Comparison of ENCODE assay signal across 1 cellular context in the genomic region with DNA sequence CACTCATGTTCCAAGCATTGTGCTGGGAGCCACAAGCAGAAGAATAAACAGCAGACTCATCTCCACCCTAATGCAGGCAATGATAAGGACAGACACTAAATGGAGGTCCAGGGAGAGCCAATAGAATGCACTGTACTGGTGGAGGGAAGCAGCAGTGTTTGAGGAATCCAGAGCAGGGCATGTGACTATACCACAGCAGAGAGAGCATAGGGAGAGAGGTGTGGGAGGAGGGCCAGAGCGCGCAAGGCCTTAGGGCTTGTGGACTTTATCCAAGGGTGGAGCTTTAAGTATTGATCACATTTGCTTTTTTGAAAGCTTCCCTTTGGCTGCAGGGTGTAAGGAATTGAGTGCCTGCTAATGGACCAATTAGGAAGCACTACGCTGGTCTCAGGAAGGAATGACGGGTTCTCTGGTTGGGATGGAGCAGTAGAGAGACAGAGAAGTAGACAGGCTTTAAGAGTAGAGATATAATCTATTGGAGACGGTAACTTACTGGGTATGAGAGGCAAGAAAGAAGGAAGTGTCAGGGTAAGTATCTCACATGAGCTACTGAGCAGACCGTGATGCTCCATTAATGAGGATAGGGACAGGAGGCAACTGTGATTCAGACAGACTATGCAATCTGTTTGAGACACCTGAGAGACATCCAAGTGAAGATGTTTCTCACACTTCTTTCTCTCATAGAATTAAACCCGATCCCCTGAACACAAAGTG.
TF ChIP-seq lines count a peak whose summit lies in the region.

No MANE protein-coding gene starts in this region.

TF ChIP-seq in HepG2, 621 proteins besides CTCF, POLR2A, EP300 and RAD21 (continued from another document and continues in another):
- TF ChIP-seq, protein P1, sequence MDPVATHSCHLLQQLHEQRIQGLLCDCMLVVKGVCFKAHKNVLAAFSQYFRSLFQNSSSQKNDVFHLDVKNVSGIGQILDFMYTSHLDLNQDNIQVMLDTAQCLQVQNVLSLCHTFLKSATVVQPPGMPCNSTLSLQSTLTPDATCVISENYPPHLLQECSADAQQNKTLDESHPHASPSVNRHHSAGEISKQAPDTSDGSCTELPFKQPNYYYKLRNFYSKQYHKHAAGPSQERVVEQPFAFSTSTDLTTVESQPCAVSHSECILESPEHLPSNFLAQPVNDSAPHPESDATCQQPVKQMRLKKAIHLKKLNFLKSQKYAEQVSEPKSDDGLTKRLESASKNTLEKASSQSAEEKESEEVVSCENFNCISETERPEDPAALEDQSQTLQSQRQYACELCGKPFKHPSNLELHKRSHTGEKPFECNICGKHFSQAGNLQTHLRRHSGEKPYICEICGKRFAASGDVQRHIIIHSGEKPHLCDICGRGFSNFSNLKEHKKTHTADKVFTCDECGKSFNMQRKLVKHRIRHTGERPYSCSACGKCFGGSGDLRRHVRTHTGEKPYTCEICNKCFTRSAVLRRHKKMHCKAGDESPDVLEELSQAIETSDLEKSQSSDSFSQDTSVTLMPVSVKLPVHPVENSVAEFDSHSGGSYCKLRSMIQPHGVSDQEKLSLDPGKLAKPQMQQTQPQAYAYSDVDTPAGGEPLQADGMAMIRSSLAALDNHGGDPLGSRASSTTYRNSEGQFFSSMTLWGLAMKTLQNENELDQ (CRISPR knock-in tag; IDR thresholded peaks at IDR 0.05; ENCODE audit: borderline replicate concordance): no peak
- TF ChIP-seq ZNF432 (CRISPR knock-in tag; IDR thresholded peaks at IDR 0.05; ENCODE audit: borderline replicate concordance) (no peak), ZNF44 (CRISPR knock-in tag; IDR thresholded peaks at IDR 0.05) (no peak), FOXO1 (CRISPR knock-in tag; IDR thresholded peaks at IDR 0.05) (0 out of 2 replicates have a peak, but pooled peaks have one; percentile 10), ZNF552 (CRISPR knock-in tag; IDR thresholded peaks at IDR 0.05; ENCODE audit: borderline replicate concordance) (no peak), REL (CRISPR knock-in tag; conservative IDR thresholded peaks at IDR 0.05) (no peak), HMG20A (CRISPR knock-in tag; IDR thresholded peaks at IDR 0.05; ENCODE audit: borderline replicate concordance) (no peak), NR1H2 (CRISPR knock-in tag; IDR thresholded peaks at IDR 0.05; ENCODE audit: borderline replicate concordance, low read depth) (no peak), HOXA9 (CRISPR knock-in tag; IDR thresholded peaks at IDR 0.05; ENCODE audit: borderline replicate concordance) (no peak), ZNF225 (CRISPR knock-in tag; IDR thresholded peaks at IDR 0.05) (no peak), ZNF605 (CRISPR knock-in tag; IDR thresholded peaks at IDR 0.05) (peak; percentile 63; the same call in 1 of the 2 replicates), SRF (IDR thresholded peaks at IDR 0.05; ENCODE audit: low read depth, low read length) (no peak), ZNF138 (CRISPR knock-in tag; IDR thresholded peaks at IDR 0.05; ENCODE audit: low read depth) (no peak), ZNF616 (CRISPR knock-in tag; IDR thresholded peaks at IDR 0.05; ENCODE audit: low read depth) (no peak), ZNF468 (CRISPR knock-in tag; IDR thresholded peaks at IDR 0.05) (no peak), PAWR (CRISPR knock-in tag; IDR thresholded peaks at IDR 0.05; ENCODE audit: borderline replicate concordance) (no peak), KMT2B (CRISPR knock-in tag; IDR thresholded peaks at IDR 0.05) (peak; percentile 53; the same call in 1 of the 2 replicates), POLR2AphosphoS5 (IDR thresholded peaks at IDR 0.05; ENCODE audit: low read depth, low read length) (no peak), IRF2 (CRISPR knock-in tag; IDR thresholded peaks at IDR 0.05) (peak; percentile 76; the same call in 1 of the 2 replicates), ZNF337 (CRISPR knock-in tag; IDR thresholded peaks at IDR 0.05; ENCODE audit: borderline replicate concordance, low read depth) (peak; percentile 66; the same call in 1 of the 2 replicates), MTF1 (CRISPR knock-in tag; IDR thresholded peaks at IDR 0.05) (no peak), ZNF33A (CRISPR knock-in tag; IDR thresholded peaks at IDR 0.05; ENCODE audit: borderline replicate concordance) (no peak), ZNF367 (CRISPR knock-in tag; IDR thresholded peaks at IDR 0.05; ENCODE audit: borderline replicate concordance) (no peak), ADNP (CRISPR knock-in tag; IDR thresholded peaks at IDR 0.05) (no peak), ZNF3 (CRISPR knock-in tag; IDR thresholded peaks at IDR 0.05) (no peak), ZNF331 (CRISPR knock-in tag; IDR thresholded peaks at IDR 0.05) (peak; percentile 36; the same call in 1 of the 2 replicates), HNRNPLL (IDR thresholded peaks at IDR 0.05; ENCODE audit: low read depth, low read length, poor library complexity, severe bottlenecking) (no peak), NFIB (CRISPR knock-in tag; IDR thresholded peaks at IDR 0.05; ENCODE audit: borderline replicate concordance) (no peak), ZKSCAN8 (CRISPR knock-in tag; IDR thresholded peaks at IDR 0.05; ENCODE audit: borderline replicate concordance) (no peak), KDM4B (CRISPR knock-in tag; IDR thresholded peaks at IDR 0.05) (0 out of 2 replicates have a peak, but pooled peaks have one; percentile 44), SMAD3 (CRISPR knock-in tag; IDR thresholded peaks at IDR 0.05) (no peak)
- TF ChIP-seq, protein P2, sequence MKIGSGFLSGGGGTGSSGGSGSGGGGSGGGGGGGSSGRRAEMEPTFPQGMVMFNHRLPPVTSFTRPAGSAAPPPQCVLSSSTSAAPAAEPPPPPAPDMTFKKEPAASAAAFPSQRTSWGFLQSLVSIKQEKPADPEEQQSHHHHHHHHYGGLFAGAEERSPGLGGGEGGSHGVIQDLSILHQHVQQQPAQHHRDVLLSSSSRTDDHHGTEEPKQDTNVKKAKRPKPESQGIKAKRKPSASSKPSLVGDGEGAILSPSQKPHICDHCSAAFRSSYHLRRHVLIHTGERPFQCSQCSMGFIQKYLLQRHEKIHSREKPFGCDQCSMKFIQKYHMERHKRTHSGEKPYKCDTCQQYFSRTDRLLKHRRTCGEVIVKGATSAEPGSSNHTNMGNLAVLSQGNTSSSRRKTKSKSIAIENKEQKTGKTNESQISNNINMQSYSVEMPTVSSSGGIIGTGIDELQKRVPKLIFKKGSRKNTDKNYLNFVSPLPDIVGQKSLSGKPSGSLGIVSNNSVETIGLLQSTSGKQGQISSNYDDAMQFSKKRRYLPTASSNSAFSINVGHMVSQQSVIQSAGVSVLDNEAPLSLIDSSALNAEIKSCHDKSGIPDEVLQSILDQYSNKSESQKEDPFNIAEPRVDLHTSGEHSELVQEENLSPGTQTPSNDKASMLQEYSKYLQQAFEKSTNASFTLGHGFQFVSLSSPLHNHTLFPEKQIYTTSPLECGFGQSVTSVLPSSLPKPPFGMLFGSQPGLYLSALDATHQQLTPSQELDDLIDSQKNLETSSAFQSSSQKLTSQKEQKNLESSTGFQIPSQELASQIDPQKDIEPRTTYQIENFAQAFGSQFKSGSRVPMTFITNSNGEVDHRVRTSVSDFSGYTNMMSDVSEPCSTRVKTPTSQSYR (CRISPR knock-in tag; IDR thresholded peaks at IDR 0.05; ENCODE audit: borderline replicate concordance): peak; percentile 18; the same call in 1 of the 2 replicates
- TF ChIP-seq, protein P3, sequence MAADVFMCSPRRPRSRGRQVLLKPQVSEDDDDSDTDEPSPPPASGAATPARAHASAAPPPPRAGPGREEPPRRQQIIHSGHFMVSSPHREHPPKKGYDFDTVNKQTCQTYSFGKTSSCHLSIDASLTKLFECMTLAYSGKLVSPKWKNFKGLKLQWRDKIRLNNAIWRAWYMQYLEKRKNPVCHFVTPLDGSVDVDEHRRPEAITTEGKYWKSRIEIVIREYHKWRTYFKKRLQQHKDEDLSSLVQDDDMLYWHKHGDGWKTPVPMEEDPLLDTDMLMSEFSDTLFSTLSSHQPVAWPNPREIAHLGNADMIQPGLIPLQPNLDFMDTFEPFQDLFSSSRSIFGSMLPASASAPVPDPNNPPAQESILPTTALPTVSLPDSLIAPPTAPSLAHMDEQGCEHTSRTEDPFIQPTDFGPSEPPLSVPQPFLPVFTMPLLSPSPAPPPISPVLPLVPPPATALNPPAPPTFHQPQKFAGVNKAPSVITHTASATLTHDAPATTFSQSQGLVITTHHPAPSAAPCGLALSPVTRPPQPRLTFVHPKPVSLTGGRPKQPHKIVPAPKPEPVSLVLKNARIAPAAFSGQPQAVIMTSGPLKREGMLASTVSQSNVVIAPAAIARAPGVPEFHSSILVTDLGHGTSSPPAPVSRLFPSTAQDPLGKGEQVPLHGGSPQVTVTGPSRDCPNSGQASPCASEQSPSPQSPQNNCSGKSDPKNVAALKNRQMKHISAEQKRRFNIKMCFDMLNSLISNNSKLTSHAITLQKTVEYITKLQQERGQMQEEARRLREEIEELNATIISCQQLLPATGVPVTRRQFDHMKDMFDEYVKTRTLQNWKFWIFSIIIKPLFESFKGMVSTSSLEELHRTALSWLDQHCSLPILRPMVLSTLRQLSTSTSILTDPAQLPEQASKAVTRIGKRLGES (CRISPR knock-in tag; IDR thresholded peaks at IDR 0.05; ENCODE audit: borderline replicate concordance): no peak
- TF ChIP-seq, protein P4, sequence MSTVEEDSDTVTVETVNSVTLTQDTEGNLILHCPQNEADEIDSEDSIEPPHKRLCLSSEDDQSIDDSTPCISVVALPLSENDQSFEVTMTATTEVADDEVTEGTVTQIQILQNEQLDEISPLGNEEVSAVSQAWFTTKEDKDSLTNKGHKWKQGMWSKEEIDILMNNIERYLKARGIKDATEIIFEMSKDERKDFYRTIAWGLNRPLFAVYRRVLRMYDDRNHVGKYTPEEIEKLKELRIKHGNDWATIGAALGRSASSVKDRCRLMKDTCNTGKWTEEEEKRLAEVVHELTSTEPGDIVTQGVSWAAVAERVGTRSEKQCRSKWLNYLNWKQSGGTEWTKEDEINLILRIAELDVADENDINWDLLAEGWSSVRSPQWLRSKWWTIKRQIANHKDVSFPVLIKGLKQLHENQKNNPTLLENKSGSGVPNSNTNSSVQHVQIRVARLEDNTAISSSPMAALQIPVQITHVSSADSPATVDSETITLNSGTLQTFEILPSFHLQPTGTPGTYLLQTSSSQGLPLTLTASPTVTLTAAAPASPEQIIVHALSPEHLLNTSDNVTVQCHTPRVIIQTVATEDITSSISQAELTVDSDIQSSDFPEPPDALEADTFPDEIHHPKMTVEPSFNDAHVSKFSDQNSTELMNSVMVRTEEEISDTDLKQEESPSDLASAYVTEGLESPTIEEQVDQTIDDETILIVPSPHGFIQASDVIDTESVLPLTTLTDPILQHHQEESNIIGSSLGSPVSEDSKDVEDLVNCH (CRISPR knock-in tag; IDR thresholded peaks at IDR 0.05): no peak
- TF ChIP-seq, protein P5, sequence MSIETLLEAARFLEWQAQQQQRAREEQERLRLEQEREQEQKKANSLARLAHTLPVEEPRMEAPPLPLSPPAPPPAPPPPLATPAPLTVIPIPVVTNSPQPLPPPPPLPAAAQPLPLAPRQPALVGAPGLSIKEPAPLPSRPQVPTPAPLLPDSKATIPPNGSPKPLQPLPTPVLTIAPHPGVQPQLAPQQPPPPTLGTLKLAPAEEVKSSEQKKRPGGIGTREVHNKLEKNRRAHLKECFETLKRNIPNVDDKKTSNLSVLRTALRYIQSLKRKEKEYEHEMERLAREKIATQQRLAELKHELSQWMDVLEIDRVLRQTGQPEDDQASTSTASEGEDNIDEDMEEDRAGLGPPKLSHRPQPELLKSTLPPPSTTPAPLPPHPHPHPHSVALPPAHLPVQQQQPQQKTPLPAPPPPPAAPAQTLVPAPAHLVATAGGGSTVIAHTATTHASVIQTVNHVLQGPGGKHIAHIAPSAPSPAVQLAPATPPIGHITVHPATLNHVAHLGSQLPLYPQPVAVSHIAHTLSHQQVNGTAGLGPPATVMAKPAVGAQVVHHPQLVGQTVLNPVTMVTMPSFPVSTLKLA (IDR thresholded peaks at IDR 0.05): no peak
- TF ChIP-seq, protein P6, sequence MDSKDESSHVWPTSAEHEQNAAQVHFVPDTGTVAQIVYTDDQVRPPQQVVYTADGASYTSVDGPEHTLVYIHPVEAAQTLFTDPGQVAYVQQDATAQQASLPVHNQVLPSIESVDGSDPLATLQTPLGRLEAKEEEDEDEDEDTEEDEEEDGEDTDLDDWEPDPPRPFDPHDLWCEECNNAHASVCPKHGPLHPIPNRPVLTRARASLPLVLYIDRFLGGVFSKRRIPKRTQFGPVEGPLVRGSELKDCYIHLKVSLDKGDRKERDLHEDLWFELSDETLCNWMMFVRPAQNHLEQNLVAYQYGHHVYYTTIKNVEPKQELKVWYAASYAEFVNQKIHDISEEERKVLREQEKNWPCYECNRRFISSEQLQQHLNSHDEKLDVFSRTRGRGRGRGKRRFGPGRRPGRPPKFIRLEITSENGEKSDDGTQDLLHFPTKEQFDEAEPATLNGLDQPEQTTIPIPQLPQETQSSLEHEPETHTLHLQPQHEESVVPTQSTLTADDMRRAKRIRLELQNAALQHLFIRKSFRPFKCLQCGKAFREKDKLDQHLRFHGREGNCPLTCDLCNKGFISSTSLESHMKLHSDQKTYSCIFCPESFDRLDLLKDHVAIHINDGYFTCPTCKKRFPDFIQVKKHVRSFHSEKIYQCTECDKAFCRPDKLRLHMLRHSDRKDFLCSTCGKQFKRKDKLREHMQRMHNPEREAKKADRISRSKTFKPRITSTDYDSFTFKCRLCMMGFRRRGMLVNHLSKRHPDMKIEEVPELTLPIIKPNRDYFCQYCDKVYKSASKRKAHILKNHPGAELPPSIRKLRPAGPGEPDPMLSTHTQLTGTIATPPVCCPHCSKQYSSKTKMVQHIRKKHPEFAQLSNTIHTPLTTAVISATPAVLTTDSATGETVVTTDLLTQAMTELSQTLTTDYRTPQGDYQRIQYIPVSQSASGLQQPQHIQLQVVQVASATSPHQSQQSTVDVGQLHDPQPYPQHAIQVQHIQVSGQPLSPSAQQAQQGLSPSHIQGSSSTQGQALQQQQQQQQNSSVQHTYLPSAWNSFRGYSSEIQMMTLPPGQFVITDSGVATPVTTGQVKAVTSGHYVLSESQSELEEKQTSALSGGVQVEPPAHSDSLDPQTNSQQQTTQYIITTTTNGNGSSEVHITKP (CRISPR knock-in tag; IDR thresholded peaks at IDR 0.05; ENCODE audit: low read depth): peak; percentile 88
- TF ChIP-seq, protein P7, sequence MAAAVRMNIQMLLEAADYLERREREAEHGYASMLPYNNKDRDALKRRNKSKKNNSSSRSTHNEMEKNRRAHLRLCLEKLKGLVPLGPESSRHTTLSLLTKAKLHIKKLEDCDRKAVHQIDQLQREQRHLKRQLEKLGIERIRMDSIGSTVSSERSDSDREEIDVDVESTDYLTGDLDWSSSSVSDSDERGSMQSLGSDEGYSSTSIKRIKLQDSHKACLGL (CRISPR knock-in tag; IDR thresholded peaks at IDR 0.05): no peak
